19 cellular contexts compared by ENCODE assay signal in genomic region chr12:122725452-122725851, GRCh38. TPM values are rescaled to one million over a fixed set of nuclear protein-coding genes. Genes with fewer than 3 reads are reported as not detected.
A peak's percentile ranks its signal among the peaks of the same experiment; 100 is the strongest.
DNase-seq lines count a peak whose midpoint lies in the region; FAIRE-seq and TF ChIP-seq lines count a peak whose summit lies in the region.
"Had no signal": no experiment of that assay in that cellular context is flagged by ENCODE, and none has a peak within 500 bp of the region (broad histone marks: within the 10 kb centered on the region; RNA-seq: fewer than 3 reads in every experiment).

No MANE protein-coding gene starts in this region.

- CTCF ChIA-PET in Caco-2 (lab: Charles Lee): interaction anchor here (1.1 kb wide), 1 partner anchor 88 kb away, joined by 6 read pairs; no protein-coding TSS in a partner anchor

- H3K4me1 Mint-ChIP-seq in Caco-2 (ENCODE audit: low read depth, unreplicated experiment) (peaks cover 10% of the 10 kb centered on the region), astrocyte (ENCODE audit: low read depth, unreplicated experiment) (peaks cover 9% of the 10 kb centered on the region)

- POLR2A ChIA-PET in Caco-2 (lab: Charles Lee): interaction anchor here (0.6 kb wide), 1 partner anchor 27 kb away, joined by 3 read pairs; no protein-coding TSS in a partner anchor

- no peak for TF ChIP-seq CTCF in Caco-2 (IDR thresholded peaks at IDR 0.05; ENCODE audit: insufficient read depth in 1 of 2, low read depth in 1 of 2, low read length in 1 of 2, severe bottlenecking in 1 of 2, unreplicated experiment in 1 of 2)
- TF ChIP-seq CTCF in astrocyte (IDR thresholded peaks at IDR 0.05; ENCODE audit: insufficient read depth, low read depth, low read length): no peak
- no peak for TF ChIP-seq CTCF in parathyroid adenoma (IDR thresholded peaks at IDR 0.05)

- intact Hi-C loops in Caco-2 (cut with micrococcal nuclease; ENCODE audit: unreplicated experiment): no loop called here

- FAIRE-seq in astrocyte (lab: Jason Lieb, UNC): no peak
- FAIRE-seq: colon, urothelium cell line had no signal

- H3K27ac Mint-ChIP-seq in Caco-2 (ENCODE audit: unreplicated experiment) (peak overlapping the region; percentile 95), astrocyte (ENCODE audit: unreplicated experiment) (no peak overlapping the region)
- H3K27ac Mint-ChIP-seq: CD8-positive, alpha-beta T cell had no signal

- peak overlapping the region; percentile 62 for H3K4me3 Mint-ChIP-seq in Caco-2 (ENCODE audit: unreplicated experiment)
- no peak overlapping the region for H3K4me3 Mint-ChIP-seq in astrocyte (ENCODE audit: unreplicated experiment)
- H3K4me3 Mint-ChIP-seq: CD8-positive, alpha-beta T cell; naive B cell had no signal

- H4K20me1 ChIP-seq in astrocyte (ENCODE audit: insufficient read depth, low read length): no peaks in the 10 kb centered on the region

- H3K27me3 ChIP-seq in Caco-2 (replicated peaks; ENCODE audit: control insufficient read depth, insufficient read depth, low read length): no peaks in the 10 kb centered on the region
- no peaks in the 10 kb centered on the region for H3K27me3 ChIP-seq in HUES6 (ENCODE audit: control insufficient read depth, insufficient read depth, low read length)
- no peaks in the 10 kb centered on the region for H3K27me3 ChIP-seq in astrocyte (ENCODE audit: insufficient read depth, low read length)
- H3K27me3 ChIP-seq in parathyroid adenoma (ENCODE audit: control insufficient read depth, insufficient read depth, low read length): no peaks in the 10 kb centered on the region
- H3K27me3 ChIP-seq: adrenal gland had no signal

- no TSS peak for BruUV-seq in Caco-2 (replicated peaks; lab: Mats Ljungman, UMichigan)

- H3K27me3 Mint-ChIP-seq in Caco-2 (ENCODE audit: insufficient read depth, unreplicated experiment) (no peaks in the 10 kb centered on the region), astrocyte (ENCODE audit: low read depth, unreplicated experiment) (peaks cover 5% of the 10 kb centered on the region)
- H3K27me3 Mint-ChIP-seq: naive B cell had no signal

- H3K4me2 ChIP-seq in astrocyte (ENCODE audit: low read length) (peak overlapping the region; percentile 63), parathyroid adenoma (ENCODE audit: low read length) (peak overlapping the region; percentile 76)

- peak overlapping the region; percentile 87; the same call in 1 of the 2 replicates for H3K27ac ChIP-seq in HUES6 (ENCODE audit: low read depth, low read length)
- peak overlapping the region; percentile 54 for H3K27ac ChIP-seq in astrocyte (ENCODE audit: low read depth, low read length)
- peak overlapping the region; percentile 99 for H3K27ac ChIP-seq in parathyroid adenoma
- H3K27ac ChIP-seq: adrenal gland had no signal

- in situ Hi-C loops in ACHN (cut with HindIII; ENCODE audit: low pct_ligation_motif_present, low pct_unique_long_range_greater_than_20kb, low sequenced_read_pairs): no loop called here

- no peaks in the 10 kb centered on the region for H3K9me3 ChIP-seq in Caco-2
- no peaks in the 10 kb centered on the region for H3K9me3 ChIP-seq in HUES6 (ENCODE audit: control insufficient read depth, insufficient read depth, low read depth, low read length)
- H3K9me3 ChIP-seq in astrocyte (ENCODE audit: insufficient read depth, low read depth, low read length): no peaks in the 10 kb centered on the region
- no peaks in the 10 kb centered on the region for H3K9me3 ChIP-seq in parathyroid adenoma (ENCODE audit: control insufficient read depth, low read length)
- H3K9me3 ChIP-seq: adrenal gland, esophagus squamous epithelium had no signal

- DNase-seq in Caco-2: no peak
- no peak for DNase-seq in astrocyte (ENCODE audit: low read depth)
- DNase-seq in NCI-H2029 (lab: John Stamatoyannopoulos, UW): no peak
- no peak for DNase-seq in ACHN
- no peak for DNase-seq in SIG-M5 treated with dmso at 0.1 percent for 504 hours (lab: John Stamatoyannopoulos, UW; ENCODE audit: unreplicated experiment)
- DNase-seq: activated CD8-positive, alpha-beta memory T cell treated with anti-CD3 and anti-CD28 coated beads for 24 hours; adrenal gland; esophagus squamous epithelium; left colon; naive B cell; NCI-H510A; stimulated activated CD4-positive, alpha-beta T cell treated with anti-CD3 and anti-CD28 coated beads, Interleukin-1b, Interleukin-23, amount 100 ng/mL, for 48 hours had no signal

- H3K4me1 ChIP-seq in Caco-2: peaks cover 66% of the 10 kb centered on the region
- H3K4me1 ChIP-seq in HUES6 (ENCODE audit: control insufficient read depth, insufficient read depth, low read length): peaks cover 9% of the 10 kb centered on the region; the same call in 1 of the 2 replicates
- H3K4me1 ChIP-seq in astrocyte (ENCODE audit: insufficient read depth, low read length): peaks cover 10% of the 10 kb centered on the region
- H3K4me1 ChIP-seq in parathyroid adenoma: peaks cover 37% of the 10 kb centered on the region
- H3K4me1 ChIP-seq: adrenal gland had no signal

- H3K36me3 ChIP-seq in Caco-2 (ENCODE audit: control insufficient read depth, insufficient read depth, low read length) (no peaks in the 10 kb centered on the region), HUES6 (ENCODE audit: control insufficient read depth, insufficient read depth, low read length) (no peaks in the 10 kb centered on the region), astrocyte (ENCODE audit: insufficient read depth, low read length) (no peaks in the 10 kb centered on the region), parathyroid adenoma (ENCODE audit: control insufficient read depth, insufficient read depth, low read length) (no peaks in the 10 kb centered on the region)
- H3K36me3 ChIP-seq: adrenal gland, esophagus squamous epithelium had no signal

- H3K9me3 Mint-ChIP-seq in Caco-2 (ENCODE audit: unreplicated experiment): no peaks in the 10 kb centered on the region
- no peaks in the 10 kb centered on the region for H3K9me3 Mint-ChIP-seq in astrocyte (ENCODE audit: unreplicated experiment)
- H3K9me3 Mint-ChIP-seq: CD8-positive, alpha-beta T cell; naive B cell had no signal

- H2AFZ ChIP-seq in astrocyte (ENCODE audit: low read depth, low read length) (peak overlapping the region; percentile 27), parathyroid adenoma (peak overlapping the region; percentile 46)

- no peaks in the 10 kb centered on the region for H3K79me2 ChIP-seq in astrocyte (ENCODE audit: insufficient read depth, low read length)
- H3K79me2 ChIP-seq in parathyroid adenoma: peaks cover 27% of the 10 kb centered on the region

- H3K4me3 ChIP-seq in Caco-2 (ENCODE audit: low read depth, low read length) (no peak overlapping the region), HUES6 (ENCODE audit: low read depth, low read length) (no peak overlapping the region), astrocyte (ENCODE audit: insufficient read depth, low read depth, low read length) (no peak overlapping the region), parathyroid adenoma (ENCODE audit: low read depth, low read length) (peak overlapping the region; percentile 58)
- H3K4me3 ChIP-seq: adrenal gland, esophagus squamous epithelium had no signal

- H3K9ac ChIP-seq in HUES6 (ENCODE audit: low read length) (peak overlapping the region; percentile 41), astrocyte (ENCODE audit: low read length) (peak overlapping the region; percentile 65), parathyroid adenoma (no peak overlapping the region)

- H3K36me3 Mint-ChIP-seq in Caco-2 (ENCODE audit: insufficient read depth, unreplicated experiment) (no peaks in the 10 kb centered on the region), astrocyte (ENCODE audit: low read depth, unreplicated experiment) (no peaks in the 10 kb centered on the region)
- H3K36me3 Mint-ChIP-seq: CD8-positive, alpha-beta T cell; IgD-negative memory B cell; naive B cell had no signal

RNA-seq across cellular contexts. Expression of gene HCAR1, which starts 5.2 kb away (rescaled TPM):
- total RNA-seq in Caco-2 (2022) (3.7 and 5.2 TPM in 2 replicates), astrocyte (not detected in 2 replicates)
- total RNA-seq: CD8-positive, alpha-beta T cell had no signal

RNA-seq across cellular contexts. Expression of gene HCAR3, which starts 8.8 kb away (rescaled TPM):
- total RNA-seq in Caco-2 (2022): 0.28 and 0.32 TPM in 2 replicates
- total RNA-seq in astrocyte: not detected in 2 replicates
- total RNA-seq: CD8-positive, alpha-beta T cell; renal cortical epithelial cell had no signal

RNA-seq across cellular contexts. Expression of gene HCAR2, which starts 22.3 kb away (rescaled TPM):
- total RNA-seq in Caco-2 (2022): 0.16 and 0.18 TPM in 2 replicates
- not detected in 2 replicates for total RNA-seq in astrocyte
- total RNA-seq: CD8-positive, alpha-beta T cell; renal cortical epithelial cell had no signal

RNA-seq across cellular contexts. Expression of gene DENR, which starts 27.2 kb away (rescaled TPM):
- total RNA-seq in Caco-2 (2022): 83.2 and 83.8 TPM in 2 replicates
- 58.2 and 62.9 TPM in 2 replicates for total RNA-seq in astrocyte

RNA-seq across cellular contexts. Expression of gene CCDC62, which starts 48.9 kb away (rescaled TPM):
- total RNA-seq in Caco-2 (2022) (0.30 and 1.1 TPM in 2 replicates), astrocyte (0.60 and 0.82 TPM in 2 replicates)
